ENCODE assay signal across 23 cellular contexts in genomic region chr1:74083128-74083527, GRCh38.
"Had no signal": no experiment of that assay in that cellular context is flagged by ENCODE, and none has a peak within 500 bp of the region (broad histone marks: within the 10 kb centered on the region; RNA-seq: fewer than 3 reads in every experiment).

No MANE protein-coding gene starts in this region.

- FAIRE-seq: urothelium cell line had no signal

- H3K9me3 ChIP-seq: gastrocnemius medialis, heart left ventricle, left lung, prostate gland, thoracic aorta, tibial nerve, upper lobe of left lung had no signal

- DNase-seq: effector CD4-positive, alpha-beta T cell; foreskin fibroblast; gastrocnemius medialis; heart left ventricle; kidney; left lung; mesendoderm; midbrain; naive thymus-derived CD4-positive, alpha-beta T cell; nucleus accumbens; right cardiac atrium; spleen; stimulated activated naive B cell treated with anti-CD40 and anti-IgM and Interleukin-4, amounts not matched to agents 10 μg/mL and 1 μg/mL and 100 μg/mL, for 72 hours; upper lobe of left lung had no signal

- H3K27me3 ChIP-seq: gastrocnemius medialis, heart left ventricle, hepatocyte, left lung, neural progenitor cell, spleen, tibial nerve, upper lobe of left lung had no signal

- H3K4me1 ChIP-seq: gastrocnemius medialis, heart left ventricle, left lung, neural progenitor cell, prostate gland, spleen, tibial nerve, upper lobe of left lung had no signal

- H3K9ac ChIP-seq: neural progenitor cell had no signal

- ATAC-seq: esophagus mucosa; gastrocnemius medialis; heart left ventricle; left lung; naive thymus-derived CD4-positive, alpha-beta T cell; right cardiac atrium; stimulated activated naive B cell treated with anti-CD40 and anti-IgM and Interleukin-4, amounts not matched to agents 10 μg/mL and 1 μg/mL and 100 μg/mL, for 72 hours had no signal

- H3K27ac ChIP-seq: coronary artery, gastrocnemius medialis, heart left ventricle, hepatocyte, left lung, neural progenitor cell, prostate gland, skin epidermis, spleen, thoracic aorta, tibial nerve, upper lobe of left lung had no signal

- H2AFZ ChIP-seq: hepatocyte, neural progenitor cell had no signal

- H3K79me2 ChIP-seq: hepatocyte had no signal

- H3K4me3 ChIP-seq: coronary artery, gastrocnemius medialis, heart left ventricle, hepatocyte, left lung, neural progenitor cell, prostate gland, skin epidermis, spleen, thoracic aorta, tibial nerve, upper lobe of left lung had no signal

- H3K4me2 ChIP-seq: hepatocyte, neural progenitor cell had no signal

- H3K36me3 ChIP-seq: gastrocnemius medialis, heart left ventricle, left lung, neural progenitor cell, prostate gland, spleen, thoracic aorta, tibial nerve, upper lobe of left lung had no signal
